In the genomic region with DNA sequence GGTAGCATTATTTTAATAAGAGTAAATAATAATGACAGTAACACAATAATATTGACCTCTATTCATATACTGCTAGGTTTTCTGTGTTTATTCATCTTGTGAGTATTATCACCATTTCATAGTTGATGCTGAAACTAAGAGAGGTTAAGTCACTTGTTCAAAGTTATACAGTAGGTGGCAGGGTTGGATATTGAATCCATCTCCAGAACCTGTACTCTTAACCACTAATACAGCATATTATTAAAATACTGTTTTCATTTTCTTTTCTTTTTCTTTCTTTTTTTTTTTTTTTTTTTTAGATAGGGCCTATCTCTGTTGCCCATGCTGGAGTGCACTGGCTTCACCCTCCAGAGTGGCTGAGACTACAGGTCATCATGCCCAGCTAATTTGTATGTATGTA, we compare ENCODE assay signal across 9 cellular contexts. TPM values are rescaled to one million over a fixed set of nuclear protein-coding genes. Genes with fewer than 3 reads are reported as not detected.
DNase-seq lines count a peak whose midpoint lies in the region; ATAC-seq and TF ChIP-seq lines count a peak whose summit lies in the region.
"Had no signal": no experiment of that assay in that cellular context is flagged by ENCODE, and none has a peak within 500 bp of the region (broad histone marks: within the 10 kb centered on the region; RNA-seq: fewer than 3 reads in every experiment).

No MANE protein-coding gene starts in this region.

- no peaks in the 10 kb centered on the region for H3K4me1 Mint-ChIP-seq in CD4-positive, alpha-beta memory T cell

- POLR2A ChIA-PET in CD4-positive, alpha-beta memory T cell (lab: Charles Lee; ENCODE audit: partially characterized antibody), result no interaction called here

- DNase-seq in DMS114 treated with DMSO at 0.1 percent for 48 hours (lab: John Stamatoyannopoulos, UW; ENCODE audit: unreplicated experiment) (peak; percentile 14), SK-N-MC (ENCODE audit: low read depth, low spot score) (no peak), hepatocyte (ENCODE audit: low spot score) (peak; percentile 16), NCI-H1436 treated with DMSO at 0.1 percent for 48 hours (lab: John Stamatoyannopoulos, UW) (no peak), HT-29 (ENCODE audit: low spot score) (no peak)
- DNase-seq in CD4-positive, alpha-beta memory T cell, result no peak
- DNase-seq in activated CD8-positive, alpha-beta memory T cell treated with anti-CD3 and anti-CD28 coated beads for 24 hours, result no peak
- DNase-seq: T-helper 1 cell had no signal

- H4K20me1 ChIP-seq in hepatocyte (ENCODE audit: insufficient read depth, poor library complexity, severe bottlenecking), result no peaks in the 10 kb centered on the region

- ATAC-seq in GM21529 (IDR thresholded peaks at IDR 0.05; ENCODE audit: unreplicated experiment), result peak; percentile 75

- H3K9me3 ChIP-seq in SK-N-MC (ENCODE audit: low read depth, low read length) (no peaks in the 10 kb centered on the region), hepatocyte (ENCODE audit: low read depth) (no peaks in the 10 kb centered on the region)
- no peaks in the 10 kb centered on the region for H3K9me3 ChIP-seq in CD4-positive, alpha-beta memory T cell (ENCODE audit: control insufficient read depth in 1 of 2, low read length in 2 of 2)

- no peak overlapping the region for H3K4me2 ChIP-seq in hepatocyte

- no peak overlapping the region for H3K27ac Mint-ChIP-seq in CD4-positive, alpha-beta memory T cell

- H3K4me3 Mint-ChIP-seq in CD4-positive, alpha-beta memory T cell, result no peak overlapping the region

- H3K27ac ChIP-seq in SK-N-MC (peak overlapping the region; percentile 57; the same call in 1 of the 2 replicates), hepatocyte (no peak overlapping the region)
- H3K27ac ChIP-seq in CD4-positive, alpha-beta memory T cell (ENCODE audit: low read depth, low read length), result no peak overlapping the region

- H2AFZ ChIP-seq in hepatocyte, result no peak overlapping the region

- H3K9me3 Mint-ChIP-seq in CD4-positive, alpha-beta memory T cell, result no peaks in the 10 kb centered on the region

- no peak overlapping the region for H3K9ac ChIP-seq in SK-N-MC (ENCODE audit: insufficient read length)

- H3K27me3 ChIP-seq in hepatocyte, result no peaks in the 10 kb centered on the region
- no peaks in the 10 kb centered on the region for H3K27me3 ChIP-seq in CD4-positive, alpha-beta memory T cell (ENCODE audit: insufficient read depth, low read length)

- H3K36me3 ChIP-seq in SK-N-MC (ENCODE audit: insufficient read depth, low read length) (no peaks in the 10 kb centered on the region), hepatocyte (replicated peaks; ENCODE audit: insufficient read depth, low read depth) (no peaks in the 10 kb centered on the region)
- no peaks in the 10 kb centered on the region for H3K36me3 ChIP-seq in CD4-positive, alpha-beta memory T cell (ENCODE audit: insufficient read depth, low read length)

- TF ChIP-seq CTCF in hepatocyte (IDR thresholded peaks at IDR 0.05; ENCODE audit: poor library complexity), result peak; percentile 37

- H3K79me2 ChIP-seq in hepatocyte, result no peaks in the 10 kb centered on the region

- intact Hi-C loops in CD4-positive, alpha-beta memory T cell (cut with micrococcal nuclease), result no loop called here

- H3K27me3 Mint-ChIP-seq in CD4-positive, alpha-beta memory T cell, result no peaks in the 10 kb centered on the region

- H3K36me3 Mint-ChIP-seq in CD4-positive, alpha-beta memory T cell, result no peaks in the 10 kb centered on the region

- H3K4me3 ChIP-seq in SK-N-MC (no peak overlapping the region), hepatocyte (no peak overlapping the region)
- H3K4me3 ChIP-seq in CD4-positive, alpha-beta memory T cell (ENCODE audit: low read length in 2 of 2), result no peak overlapping the region

- no peaks in the 10 kb centered on the region for H3K4me1 ChIP-seq in hepatocyte (ENCODE audit: insufficient read depth)
- no peaks in the 10 kb centered on the region for H3K4me1 ChIP-seq in CD4-positive, alpha-beta memory T cell (ENCODE audit: insufficient read depth, low read length)

- no peaks in the 10 kb centered on the region for H3K9me2 ChIP-seq in hepatocyte (replicated peaks; ENCODE audit: insufficient read depth)

- CTCF ChIA-PET in CD4-positive, alpha-beta memory T cell (lab: Charles Lee; ENCODE audit: partially characterized antibody), result interaction anchor here (1.2 kb wide), 1 partner anchor 103 kb away, joined by 3 read pairs; no protein-coding TSS in a partner anchor

RNA-seq across cellular contexts. Expression of gene ELF2, which starts 7.1 kb away (rescaled TPM):
- 42.5 and 46.9 TPM in 2 replicates for total RNA-seq in hepatocyte
- polyA plus RNA-seq in hepatocyte, result 23.8 and 33.1 TPM in 2 replicates
- 10 to 100 TPM; 76.1 to 81.4 TPM for total RNA-seq in CD4-positive, alpha-beta memory T cell
- polyA plus RNA-seq in CD4-positive, alpha-beta memory T cell, result 10 to 100 TPM; 27.4 to 38.6 TPM
- total RNA-seq in HT-29 (2014; rRNA removed; shearing (Covaris generic)), result 18.6 and 20.6 TPM in 2 replicates

Comparison
In these comparisons a context has a peak if more than half of its experiments do, and no peak if none do; other contexts are left out.
1. DNase-seq: peak in DMS114 treated with DMSO at 0.1 percent for 48 hours (single experiment) and hepatocyte (single experiment); none in SK-N-MC (single experiment), NCI-H1436 treated with DMSO at 0.1 percent for 48 hours (single experiment), CD4-positive, alpha-beta memory T cell (0 of 5), HT-29 (single experiment) and activated CD8-positive, alpha-beta memory T cell treated with anti-CD3 and anti-CD28 coated beads for 24 hours (single experiment).